15 cellular contexts compared by ENCODE assay signal in genomic region chr3:31810991-31811433, GRCh38.
"Had no signal": no experiment of that assay in that cellular context is flagged by ENCODE, and none has a peak within 500 bp of the region (broad histone marks: within the 10 kb centered on the region; RNA-seq: fewer than 3 reads in every experiment).

No MANE protein-coding gene starts in this region.

- H3K36me3 ChIP-seq: brain microvascular endothelial cell, gastrocnemius medialis, heart left ventricle, ovary, spleen, thoracic aorta had no signal

- H3K9me3 ChIP-seq: gastrocnemius medialis, heart left ventricle, ovary, spleen, thoracic aorta had no signal

- H3K36me3 Mint-ChIP-seq: activated naive CD8-positive, alpha-beta T cell treated with anti-CD3 and anti-CD28 coated beads, Interleukin-2, amount 10 ng/mL, durations not matched to agents 7 days and 5 days had no signal

- H3K4me1 ChIP-seq: gastrocnemius medialis, heart left ventricle, spleen had no signal

- H3K27ac ChIP-seq: brain microvascular endothelial cell, coronary artery, gastrocnemius medialis, heart left ventricle, ovary, spleen, thoracic aorta had no signal

- H3K27me3 Mint-ChIP-seq: activated naive CD8-positive, alpha-beta T cell treated with anti-CD3 and anti-CD28 coated beads, Interleukin-2, amount 10 ng/mL, durations not matched to agents 7 days and 5 days had no signal

- H3K4me1 Mint-ChIP-seq: activated naive CD8-positive, alpha-beta T cell treated with anti-CD3 and anti-CD28 coated beads, Interleukin-2, amount 10 ng/mL, durations not matched to agents 7 days and 5 days; central memory CD8-positive, alpha-beta T cell had no signal

- ATAC-seq: gastrocnemius medialis, heart left ventricle, sciatic nerve had no signal

- H3K9me3 Mint-ChIP-seq: activated CD4-positive, alpha-beta T cell treated with anti-CD3 and anti-CD28 coated beads, Interleukin-2, amount 10 ng/mL, durations not matched to agents 7 days and 5 days; activated naive CD8-positive, alpha-beta T cell treated with anti-CD3 and anti-CD28 coated beads, Interleukin-2, amount 10 ng/mL, durations not matched to agents 7 days and 5 days; central memory CD8-positive, alpha-beta T cell had no signal

- H3K27ac Mint-ChIP-seq: activated CD4-positive, alpha-beta T cell treated with anti-CD3 and anti-CD28 coated beads, Interleukin-2, amount 10 ng/mL, durations not matched to agents 7 days and 5 days; activated naive CD8-positive, alpha-beta T cell treated with anti-CD3 and anti-CD28 coated beads, Interleukin-2, amount 10 ng/mL, durations not matched to agents 7 days and 5 days had no signal

- H3K4me3 ChIP-seq: coronary artery, gastrocnemius medialis, heart left ventricle, ovary, spleen, thoracic aorta had no signal

- H3K27me3 ChIP-seq: brain microvascular endothelial cell, gastrocnemius medialis, heart left ventricle, ovary, spleen had no signal

- H3K4me3 Mint-ChIP-seq: activated CD4-positive, alpha-beta T cell treated with anti-CD3 and anti-CD28 coated beads, Interleukin-2, amount 10 ng/mL, durations not matched to agents 7 days and 5 days; activated naive CD8-positive, alpha-beta T cell treated with anti-CD3 and anti-CD28 coated beads, Interleukin-2, amount 10 ng/mL, durations not matched to agents 7 days and 5 days; central memory CD8-positive, alpha-beta T cell had no signal

- DNase-seq: activated CD4-positive, alpha-beta T cell treated with anti-CD3 and anti-CD28 coated beads, Interleukin-2, amount 10 ng/mL, durations not matched to agents 7 days and 5 days; activated CD8-positive, alpha-beta memory T cell treated with anti-CD3 and anti-CD28 coated beads for 24 hours; activated naive CD4-positive, alpha-beta T cell; activated naive CD8-positive, alpha-beta T cell treated with anti-CD3 and anti-CD28 coated beads, Interleukin-2, amount 10 ng/mL, durations not matched to agents 7 days and 5 days; brain microvascular endothelial cell; effector CD8-positive, alpha-beta T cell; gastrocnemius medialis; heart left ventricle; islet precursor cell; ovary; spleen had no signal
